Comparison of ENCODE assay signal across 8 cellular contexts in the genomic region with DNA sequence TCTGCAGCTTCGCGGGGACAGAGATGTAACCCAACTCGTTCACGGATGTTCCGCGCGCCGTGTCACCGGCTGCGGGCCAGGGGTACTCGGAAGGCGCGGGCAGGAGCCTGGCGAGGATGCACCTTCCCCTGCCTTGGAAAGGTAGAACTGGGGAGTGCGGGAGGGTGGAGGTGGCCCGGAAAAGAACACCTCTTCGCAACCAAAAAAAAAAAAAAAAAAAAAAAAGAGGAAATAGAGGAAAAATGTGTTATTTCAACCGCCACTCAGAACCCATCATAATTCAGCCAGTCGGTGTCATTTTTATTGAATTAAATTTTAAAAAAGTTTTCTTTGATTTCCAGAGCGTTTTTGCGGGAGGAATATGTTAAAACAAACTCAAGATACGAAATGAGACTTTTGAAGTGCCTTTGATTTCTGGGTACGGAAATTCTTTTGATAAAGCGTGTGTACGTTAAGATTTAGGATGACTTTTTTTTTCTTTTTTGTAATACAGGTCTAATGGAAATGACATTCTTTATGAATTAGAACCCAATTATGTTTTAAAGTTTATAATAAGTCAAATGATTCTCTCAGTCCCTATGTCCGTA. TPM values are rescaled to one million over a fixed set of nuclear protein-coding genes. Genes with fewer than 3 reads are reported as not detected.
DNase-seq lines count a peak whose midpoint lies in the region; ATAC-seq and TF ChIP-seq lines count a peak whose summit lies in the region.

No MANE protein-coding gene starts in this region.

- peaks cover 9% of the 10 kb centered on the region for H3K4me1 ChIP-seq in cardiac muscle cell (ENCODE audit: low read depth)
- peaks cover 0 to 14% of the 10 kb centered on the region in 2 donors for H3K4me1 ChIP-seq in ascending aorta
- peaks cover 15 to 27% (median 18%) of the 10 kb centered on the region in 4 donors for H3K4me1 ChIP-seq in upper lobe of left lung

- TF ChIP-seq POLR2A in lower leg skin (IDR thresholded peaks at IDR 0.05) (no peak), upper lobe of left lung (IDR thresholded peaks at IDR 0.05) (peak in 2 of 4 donors; percentile 33 to 67)

- H3K27ac ChIP-seq in cardiac muscle cell (peak overlapping the region; percentile 94), ascending aorta (peak overlapping the region; percentile 96 to 97), upper lobe of left lung (peak overlapping the region; percentile 98 to 100 (median 100))

- ATAC-seq in Right ventricle myocardium inferior (no peak), upper lobe of left lung (ENCODE audit: low FRiP score in 2 of 2) (no peak)

- WGBS in lower leg skin, 2 donors = 1 to 2% methylated on average over 26 of the region's 26 CpGs
- WGBS in upper lobe of left lung, 2 donors = 1 to 3% methylated on average over 16 to 23 of the region's 26 CpGs

- no peak for TF ChIP-seq EP300 in upper lobe of left lung (IDR thresholded peaks at IDR 0.05)

- no peaks in the 10 kb centered on the region for H3K9me3 ChIP-seq in cardiac muscle cell (ENCODE audit: low read depth)
- H3K9me3 ChIP-seq in ascending aorta = no peaks in the 10 kb centered on the region
- H3K9me3 ChIP-seq in upper lobe of left lung = no peaks in the 10 kb centered on the region

- intact Hi-C loops in Right ventricle myocardium inferior (cut with DNase I) = loop anchor here (1.0 to 2.0 kb wide), 3 partner anchors 9 to 163 kb away; a partner anchor contains a TSS
- intact Hi-C loops in ascending aorta (cut with DNase I) = loop anchor here (1.0 to 10.0 kb wide), 6 partner anchors 9 to 379 kb away; a partner anchor contains a TSS
- intact Hi-C loops in lower leg skin (cut with DNase I; ENCODE audit: low total_unique reads) = loop anchor here (10.0 kb wide), 1 partner anchor 2001 kb away; a partner anchor contains a TSS

- DNase-seq in cardiac muscle cell (ENCODE audit: low read depth in 1 of 2, low spot score in 1 of 2) (no peak), Right ventricle myocardium inferior (ENCODE audit: missing footprints) (no peak), ascending aorta (ENCODE audit: low spot score in 2 of 2) (no peak), lower leg skin (ENCODE audit: low spot score in 2 of 2) (no peak), upper lobe of left lung (peak in 1 of 2 donors; percentile 94), iPS-NIHi7 (ENCODE audit: extremely low spot score) (no peak), HuH-7 (ENCODE audit: low spot score) (no peak), NCI-H2171 (lab: John Stamatoyannopoulos, UW) (no peak)

- no peaks in the 10 kb centered on the region for H3K27me3 ChIP-seq in cardiac muscle cell
- no peaks in the 10 kb centered on the region for H3K27me3 ChIP-seq in ascending aorta
- H3K27me3 ChIP-seq in upper lobe of left lung = no peaks in the 10 kb centered on the region

- TF ChIP-seq CTCF in cardiac muscle cell (IDR thresholded peaks at IDR 0.05; ENCODE audit: low read depth, low read length) (no peak), ascending aorta (IDR thresholded peaks at IDR 0.05) (no peak), lower leg skin (IDR thresholded peaks at IDR 0.05) (no peak), upper lobe of left lung (IDR thresholded peaks at IDR 0.05) (no peak)

- peak overlapping the region; percentile 53 for H3K4me3 ChIP-seq in cardiac muscle cell
- peak overlapping the region; percentile 70 to 75 for H3K4me3 ChIP-seq in ascending aorta
- peak overlapping the region; percentile 67 for H3K4me3 ChIP-seq in lower leg skin (ENCODE audit: low read depth, poor library complexity, severe bottlenecking)
- H3K4me3 ChIP-seq in upper lobe of left lung = peak overlapping the region; percentile 41 to 74 (median 65)

- peaks cover 15% of the 10 kb centered on the region for H3K36me3 ChIP-seq in cardiac muscle cell
- peaks cover 5 to 7% of the 10 kb centered on the region in 2 donors for H3K36me3 ChIP-seq in ascending aorta
- H3K36me3 ChIP-seq in upper lobe of left lung = peaks cover 0 to 11% (median 0%) of the 10 kb centered on the region in 4 donors

RNA-seq across cellular contexts. Expression of a gene that starts 8.9 kb away (rescaled TPM):
- total RNA-seq in cardiac muscle cell (63.9 and 90.4 TPM in 2 replicates), Right ventricle myocardium inferior (38.0 TPM), ascending aorta (65.1 TPM), lower leg skin (100 to 1,000 TPM in 3 of 4 donors, 10 to 100 TPM in 1; 74.3 to 104 (median 101) TPM), upper lobe of left lung (10 to 100 TPM; 42.1 to 85.5 (median 72.3) TPM)
- 5.8 and 15.2 TPM in 2 replicates for polyA plus RNA-seq in cardiac muscle cell

RNA-seq across cellular contexts. Expression of a gene that starts 30.1 kb away (rescaled TPM):
- total RNA-seq in cardiac muscle cell (1.0 and 1.6 TPM in 2 replicates), Right ventricle myocardium inferior (not detected), ascending aorta (not detected), lower leg skin (under 1 TPM in 1 of 4 donors, not detected in 3; 0.13 TPM), upper lobe of left lung (not detected)
- polyA plus RNA-seq in cardiac muscle cell = 1.6 and 3.4 TPM in 2 replicates

RNA-seq across cellular contexts. Expression of a gene that starts 59.4 kb away (rescaled TPM):
- total RNA-seq in cardiac muscle cell (2.6 and 14.2 TPM in 2 replicates), Right ventricle myocardium inferior (19.7 TPM), ascending aorta (189 TPM), lower leg skin (10 to 100 TPM; 26.1 to 89.7 (median 34.7) TPM), upper lobe of left lung (10 to 100 TPM in 5 of 6 donors, 1 to 10 TPM in 1; 8.5 to 36.5 (median 15.6) TPM)
- 4.0 and 11.5 TPM in 2 replicates for polyA plus RNA-seq in cardiac muscle cell
